11 cellular contexts compared by ENCODE assay signal in genomic region chr1:47894718-47895393, GRCh38.
A peak's percentile ranks its signal among the peaks of the same experiment; 100 is the strongest.
DNase-seq lines count a peak whose midpoint lies in the region; ATAC-seq and TF ChIP-seq lines count a peak whose summit lies in the region.
"Had no signal": no experiment of that assay in that cellular context is flagged by ENCODE, and none has a peak within 500 bp of the region (broad histone marks: within the 10 kb centered on the region; RNA-seq: fewer than 3 reads in every experiment).

No MANE protein-coding gene starts in this region.

- peaks cover 2% of the 10 kb centered on the region for H3K27me3 Mint-ChIP-seq in activated naive CD8-positive, alpha-beta T cell treated with anti-CD3 and anti-CD28 coated beads, Interleukin-2, amount 50 U/mL, for 24 hours
- peaks cover 4% of the 10 kb centered on the region for H3K27me3 Mint-ChIP-seq in activated naive CD8-positive, alpha-beta T cell treated with anti-CD3 and anti-CD28 coated beads for 36 hours
- peaks cover 5% of the 10 kb centered on the region for H3K27me3 Mint-ChIP-seq in activated T-helper 17 cell treated with anti-CD3 and anti-CD28 coated beads, Interleukin-2, amount 50 U/mL, for 72 hours

- H3K27ac Mint-ChIP-seq in activated naive CD8-positive, alpha-beta T cell treated with anti-CD3 and anti-CD28 coated beads, Interleukin-2, amount 50 U/mL, for 24 hours, result no peak overlapping the region
- H3K27ac Mint-ChIP-seq in activated naive CD8-positive, alpha-beta T cell treated with anti-CD3 and anti-CD28 coated beads for 36 hours, result no peak overlapping the region
- H3K27ac Mint-ChIP-seq in activated T-helper 17 cell treated with anti-CD3 and anti-CD28 coated beads, Interleukin-2, amount 50 U/mL, for 72 hours, result no peak overlapping the region
- H3K27ac Mint-ChIP-seq: mesothelial cell of epicardium had no signal

- H3K9me3 Mint-ChIP-seq in activated naive CD8-positive, alpha-beta T cell treated with anti-CD3 and anti-CD28 coated beads, Interleukin-2, amount 50 U/mL, for 24 hours, result no peaks in the 10 kb centered on the region
- no peaks in the 10 kb centered on the region for H3K9me3 Mint-ChIP-seq in activated naive CD8-positive, alpha-beta T cell treated with anti-CD3 and anti-CD28 coated beads for 36 hours
- no peaks in the 10 kb centered on the region for H3K9me3 Mint-ChIP-seq in activated T-helper 17 cell treated with anti-CD3 and anti-CD28 coated beads, Interleukin-2, amount 50 U/mL, for 72 hours
- H3K9me3 Mint-ChIP-seq: mesothelial cell of epicardium had no signal

- no peak overlapping the region for H3K4me3 Mint-ChIP-seq in activated naive CD8-positive, alpha-beta T cell treated with anti-CD3 and anti-CD28 coated beads, Interleukin-2, amount 50 U/mL, for 24 hours
- no peak overlapping the region for H3K4me3 Mint-ChIP-seq in activated naive CD8-positive, alpha-beta T cell treated with anti-CD3 and anti-CD28 coated beads for 36 hours
- no peak overlapping the region for H3K4me3 Mint-ChIP-seq in activated T-helper 17 cell treated with anti-CD3 and anti-CD28 coated beads, Interleukin-2, amount 50 U/mL, for 72 hours
- H3K4me3 Mint-ChIP-seq: mesothelial cell of epicardium had no signal

- ATAC-seq in activated naive CD8-positive, alpha-beta T cell treated with anti-CD3 and anti-CD28 coated beads, Interleukin-2, amount 50 U/mL, for 24 hours, result peak; percentile 51
- ATAC-seq in activated T-helper 17 cell treated with anti-CD3 and anti-CD28 coated beads, Interleukin-2, amount 50 U/mL, for 72 hours (replicated peaks), result peak; percentile 73
- ATAC-seq in upper lobe of left lung (ENCODE audit: low FRiP score in 2 of 2) (peak; percentile 30 to 32), GM18517 (IDR thresholded peaks at IDR 0.05; ENCODE audit: unreplicated experiment) (no peak)

- no peak for TF ChIP-seq POLR2A in upper lobe of left lung (IDR thresholded peaks at IDR 0.05)

- H3K36me3 ChIP-seq in iPS DF 6.9 (ENCODE audit: control insufficient read depth, insufficient read depth, low read length) (no peaks in the 10 kb centered on the region), upper lobe of left lung (no peaks in the 10 kb centered on the region)
- H3K36me3 ChIP-seq: thyroid gland had no signal

- H3K4me1 ChIP-seq in iPS DF 6.9 (ENCODE audit: control insufficient read depth, insufficient read depth, low read length) (peaks cover 22% of the 10 kb centered on the region), upper lobe of left lung (no peaks in the 10 kb centered on the region)

- TF ChIP-seq CTCF in upper lobe of left lung (IDR thresholded peaks at IDR 0.05), result no peak

- H3K9me3 ChIP-seq in iPS DF 6.9 (ENCODE audit: control insufficient read depth, insufficient read depth, low read length) (no peaks in the 10 kb centered on the region), upper lobe of left lung (no peaks in the 10 kb centered on the region)
- H3K9me3 ChIP-seq: thyroid gland had no signal

- WGBS in iPS DF 6.9 (ENCODE audit: insufficient coverage, insufficient read length), result no CpG with 5 or more reads among the region's 12 CpGs
- 71 to 72% methylated on average over 10 to 12 of the region's 12 CpGs for WGBS in upper lobe of left lung, 2 donors

- H3K27me3 ChIP-seq in iPS DF 6.9 (ENCODE audit: control insufficient read depth, insufficient read depth, low read length) (no peaks in the 10 kb centered on the region), upper lobe of left lung (no peaks in the 10 kb centered on the region)
- H3K27me3 ChIP-seq: thyroid gland had no signal

- no peaks in the 10 kb centered on the region for H3K4me1 Mint-ChIP-seq in activated naive CD8-positive, alpha-beta T cell treated with anti-CD3 and anti-CD28 coated beads, Interleukin-2, amount 50 U/mL, for 24 hours
- H3K4me1 Mint-ChIP-seq in activated naive CD8-positive, alpha-beta T cell treated with anti-CD3 and anti-CD28 coated beads for 36 hours, result no peaks in the 10 kb centered on the region
- H3K4me1 Mint-ChIP-seq in activated T-helper 17 cell treated with anti-CD3 and anti-CD28 coated beads, Interleukin-2, amount 50 U/mL, for 72 hours, result no peaks in the 10 kb centered on the region

- H3K36me3 Mint-ChIP-seq in activated naive CD8-positive, alpha-beta T cell treated with anti-CD3 and anti-CD28 coated beads, Interleukin-2, amount 50 U/mL, for 24 hours (ENCODE audit: low read depth), result no peaks in the 10 kb centered on the region
- no peaks in the 10 kb centered on the region for H3K36me3 Mint-ChIP-seq in activated naive CD8-positive, alpha-beta T cell treated with anti-CD3 and anti-CD28 coated beads for 36 hours
- H3K36me3 Mint-ChIP-seq in activated T-helper 17 cell treated with anti-CD3 and anti-CD28 coated beads, Interleukin-2, amount 50 U/mL, for 72 hours (ENCODE audit: low read depth), result no peaks in the 10 kb centered on the region
- H3K36me3 Mint-ChIP-seq: mesothelial cell of epicardium had no signal

- TF ChIP-seq EP300 in upper lobe of left lung (IDR thresholded peaks at IDR 0.05), result no peak

- no peak overlapping the region for H3K4me3 ChIP-seq in iPS DF 6.9 (ENCODE audit: low read length)
- H3K4me3 ChIP-seq in upper lobe of left lung, result no peak overlapping the region
- H3K4me3 ChIP-seq: thyroid gland had no signal

- no peak for DNase-seq in activated naive CD8-positive, alpha-beta T cell treated with anti-CD3 and anti-CD28 coated beads, Interleukin-2, amount 50 U/mL, for 24 hours
- DNase-seq in activated naive CD8-positive, alpha-beta T cell treated with anti-CD3 and anti-CD28 coated beads for 36 hours, result no peak
- DNase-seq in iPS DF 6.9 (ENCODE audit: low read depth, low spot score) (peak; percentile 16), upper lobe of left lung (peak; percentile 21 to 56), NCI-H1105 (lab: John Stamatoyannopoulos, UW) (no peak), NCI-H1092 (lab: John Stamatoyannopoulos, UW) (no peak)
- DNase-seq: activated T-cell treated with anti-CD3 and anti-CD28 coated beads, Interleukin-2, amount 50 U/mL, for 1 hour; thyroid gland had no signal

- no peak overlapping the region for H3K27ac ChIP-seq in iPS DF 6.9 (ENCODE audit: low read length)
- no peak overlapping the region for H3K27ac ChIP-seq in upper lobe of left lung
- H3K27ac ChIP-seq: thyroid gland had no signal

Comparison
In these comparisons a context has a peak if more than half of its experiments do, and no peak if none do; other contexts are left out.
1. DNase-seq: peak in iPS DF 6.9 (single experiment) and upper lobe of left lung (2 of 2); none in activated naive CD8-positive, alpha-beta T cell treated with anti-CD3 and anti-CD28 coated beads, Interleukin-2, amount 50 U/mL, for 24 hours (single experiment), activated naive CD8-positive, alpha-beta T cell treated with anti-CD3 and anti-CD28 coated beads for 36 hours (single experiment), NCI-H1105 (single experiment) and NCI-H1092 (single experiment).